In genomic region chr11:64249563-64250405, GRCh38 we compare ENCODE assay signal across 16 cellular contexts. TPM values are rescaled to one million over a fixed set of nuclear protein-coding genes. Genes with fewer than 3 reads are reported as not detected.
DNase-seq lines count a peak whose midpoint lies in the region; FAIRE-seq and TF ChIP-seq lines count a peak whose summit lies in the region.
"Had no signal": no experiment of that assay in that cellular context is flagged by ENCODE, and none has a peak within 500 bp of the region (broad histone marks: within the 10 kb centered on the region; RNA-seq: fewer than 3 reads in every experiment).

No MANE protein-coding gene starts in this region.

- peaks cover 20% of the 10 kb centered on the region for H3K23me2 ChIP-seq in H1 (ENCODE audit: low read depth, low read length)

- TF ChIP-seq EP300 in H1 (IDR thresholded peaks at IDR 0.05; ENCODE audit: borderline replicate concordance in 1 of 2, low read depth in 2 of 2, low read length in 2 of 2): peak in 1 of 2 experiments; percentile 60; a peak in 1 of 3 replicates

- H4K20me1 ChIP-seq in H1 (replicated peaks in 1 of 2; ENCODE audit: control insufficient read depth in 1 of 2, insufficient read depth in 2 of 2, low read length in 2 of 2) (peaks cover 6 to 15% of the 10 kb centered on the region in 2 experiments), neural progenitor cell (ENCODE audit: low read depth) (peaks cover 33% of the 10 kb centered on the region)

- H4K8ac ChIP-seq in H1 (ENCODE audit: extremely low read depth, insufficient read depth, low read length): no peak overlapping the region

- H3F3A ChIP-seq in neural progenitor cell (ENCODE audit: low read depth): peaks cover 49% of the 10 kb centered on the region

- no peaks in the 10 kb centered on the region for H3K27me3 Mint-ChIP-seq in activated CD4-positive, alpha-beta T cell treated with anti-CD3 and anti-CD28 coated beads, Interleukin-2, amount 10 ng/mL, durations not matched to agents 7 days and 5 days
- H3K27me3 Mint-ChIP-seq in neural progenitor cell (ENCODE audit: insufficient read depth, low read depth): peaks cover 15% of the 10 kb centered on the region

- no peak for TF ChIP-seq RAD21 in H1 (IDR thresholded peaks at IDR 0.05 in 1 of 2, conservative IDR thresholded peaks at IDR 0.05 in 1 of 2; ENCODE audit: low read depth in 2 of 2, low read length in 2 of 2)

- POLR2A ChIA-PET in activated CD4-positive, alpha-beta T cell treated with anti-CD3 and anti-CD28 coated beads, Interleukin-2, amount 10 ng/mL, durations not matched to agents 7 days and 5 days (lab: Charles Lee): no interaction called here
- POLR2A ChIA-PET in H1 (lab: Charles Lee; ENCODE audit: partially characterized antibody): interaction anchor here (0.6 to 13.1 kb wide), 20 partner anchors 7 to 271 kb away, joined by 3 to 352 read pairs (median 6); partner anchors contain the start of genes BAD, DNAJC4, ESRRA and FKBP2

- intact Hi-C loops in head of caudate nucleus (cut with DNase I): no loop called here

- CTCF ChIA-PET in activated CD4-positive, alpha-beta T cell treated with anti-CD3 and anti-CD28 coated beads, Interleukin-2, amount 10 ng/mL, durations not matched to agents 7 days and 5 days (lab: Charles Lee): interaction anchor here (0.6 to 11.3 kb wide), 17 partner anchors 9 to 389 kb away, joined by 3 to 162 read pairs (median 5); partner anchors contain the start of genes BAD, CATSPERZ and FKBP2
- CTCF ChIA-PET in H1 (lab: Charles Lee; ENCODE audit: partially characterized antibody): interaction anchor here (0.5 to 10.0 kb wide), 20 partner anchors 12 to 403 kb away, joined by 3 to 102 read pairs (median 6); partner anchors contain the start of genes CATSPERZ, FERMT3, NUDT22 and PRDX5

- peak overlapping the region; percentile 48 for H3K56ac ChIP-seq in H1 (replicated peaks; ENCODE audit: insufficient read length, low read depth, low read length)

- peaks cover 29% of the 10 kb centered on the region for H3K4me1 Mint-ChIP-seq in activated CD4-positive, alpha-beta T cell treated with anti-CD3 and anti-CD28 coated beads, Interleukin-2, amount 10 ng/mL, durations not matched to agents 7 days and 5 days
- peaks cover 45% of the 10 kb centered on the region for H3K4me1 Mint-ChIP-seq in neural progenitor cell

- H3K9me3 Mint-ChIP-seq in activated CD4-positive, alpha-beta T cell treated with anti-CD3 and anti-CD28 coated beads, Interleukin-2, amount 10 ng/mL, durations not matched to agents 7 days and 5 days: no peaks in the 10 kb centered on the region
- no peaks in the 10 kb centered on the region for H3K9me3 Mint-ChIP-seq in neural progenitor cell
- H3K9me3 Mint-ChIP-seq: HFFc6 had no signal

- H3K4me3 ChIP-seq in NT2/D1 (ENCODE audit: insufficient read length, low read depth) (no peak overlapping the region), H1 (ENCODE audit: extremely low read depth in 1 of 4, insufficient read depth in 2 of 4, low read depth in 3 of 4, low read length in 4 of 4) (peak overlapping the region in 3 of 4 experiments; percentile 8 to 63 (median 46); a peak in 6 of 8 replicates), neural progenitor cell (peak overlapping the region; percentile 80)

- H3K4me1 ChIP-seq in NT2/D1 (ENCODE audit: insufficient read depth, insufficient read length): peaks cover 40% of the 10 kb centered on the region
- H3K4me1 ChIP-seq in H1 (replicated peaks in 1 of 4; ENCODE audit: control insufficient read depth in 3 of 4, insufficient read depth in 4 of 4, low read length in 3 of 4): peaks cover 0 to 47% (median 35%) of the 10 kb centered on the region in 4 experiments; a peak in 6 of 7 replicates
- H3K4me1 ChIP-seq in neural progenitor cell: peaks cover 41% of the 10 kb centered on the region

- peak overlapping the region; percentile 92; the same call in 1 of the 2 replicates for H2AK5ac ChIP-seq in H1 (ENCODE audit: low read depth, low read length)

- no peak for DNase-seq in activated CD4-positive, alpha-beta T cell treated with anti-CD3 and anti-CD28 coated beads, Interleukin-2, amount 10 ng/mL, durations not matched to agents 7 days and 5 days
- DNase-seq in activated CD4-positive, alpha-beta T cell treated with anti-CD3 and anti-CD28 coated beads for 4 hours: no peak
- DNase-seq in NT2/D1 (ENCODE audit: low read depth, low spot score) (peak; percentile 92), H1 (ENCODE audit: low read depth in 1 of 2, low spot score in 2 of 2) (peak in 1 of 2 experiments; percentile 65), neural progenitor cell (ENCODE audit: low spot score) (no peak), SK-N-DZ (ENCODE audit: low spot score) (no peak), head of caudate nucleus (no peak), nucleus accumbens (lab: John Stamatoyannopoulos, UW) (no peak)
- DNase-seq: ACHN; anterior cingulate cortex; DMS79 treated with DMSO at 0.1 percent for 48 hours; effector CD8-positive, alpha-beta T cell; gastrocnemius medialis; HFFc6; left cardiac atrium; stimulated activated CD4-positive, alpha-beta T cell treated with anti-CD3 and anti-CD28 coated beads, Interleukin-15, amount 100 ng/mL, for 24 hours had no signal

- H3K14ac ChIP-seq in H1 (ENCODE audit: insufficient read length): peak overlapping the region; percentile 16

- H3K36me3 ChIP-seq in NT2/D1 (ENCODE audit: insufficient read depth, insufficient read length, low read length) (peaks cover 31% of the 10 kb centered on the region), H1 (ENCODE audit: control insufficient read depth in 2 of 4, insufficient read depth in 4 of 4, low read length in 3 of 4) (peaks cover 0 to 8% (median 3%) of the 10 kb centered on the region in 4 experiments; a peak in 5 of 8 replicates), neural progenitor cell (no peaks in the 10 kb centered on the region)
- H3K36me3 ChIP-seq: gastrocnemius medialis had no signal

- peak overlapping the region; percentile 93 for H2BK15ac ChIP-seq in H1 (ENCODE audit: low read length)

- peaks cover 9% of the 10 kb centered on the region for H3K79me1 ChIP-seq in H1 (ENCODE audit: low read depth, low read length)

- peak overlapping the region; percentile 99; the same call in 1 of the 2 replicates for H2BK12ac ChIP-seq in H1 (ENCODE audit: low read depth, low read length)

- H2BK20ac ChIP-seq in H1 (ENCODE audit: low read length): peak overlapping the region; percentile 88

- H3K79me2 ChIP-seq in H1 (ENCODE audit: control insufficient read depth in 1 of 2, insufficient read depth in 2 of 2, low read length in 2 of 2) (peaks cover 6 to 38% of the 10 kb centered on the region in 2 experiments; a peak in 3 of 4 replicates), neural progenitor cell (ENCODE audit: low read depth) (peaks cover 25% of the 10 kb centered on the region)

- peak overlapping the region; percentile 88; the same call in 1 of the 2 replicates for H2BK5ac ChIP-seq in H1 (ENCODE audit: low read depth, low read length)

- H4K91ac ChIP-seq in H1 (replicated peaks; ENCODE audit: insufficient read length, low read length): peak overlapping the region; percentile 90

- H3K4me2 ChIP-seq in H1 (ENCODE audit: insufficient read depth in 1 of 2, low read depth in 2 of 2, low read length in 2 of 2): peak overlapping the region; percentile 73 to 99
- H3K4me2 ChIP-seq in neural progenitor cell: peak overlapping the region; percentile 92

- no peaks in the 10 kb centered on the region for H3K27me3 ChIP-seq in NT2/D1 (ENCODE audit: insufficient read depth, insufficient read length)
- no peaks in the 10 kb centered on the region for H3K27me3 ChIP-seq in H1 (replicated peaks in 1 of 4; ENCODE audit: control insufficient read depth in 3 of 4, extremely low read depth in 1 of 4, insufficient read depth in 3 of 4, low read length in 3 of 4)
- H3K27me3 ChIP-seq in neural progenitor cell: peaks cover 6% of the 10 kb centered on the region
- H3K27me3 ChIP-seq: gastrocnemius medialis had no signal

- peak in 1 of 2 experiments; percentile 40; a peak in 2 of 3 replicates for TF ChIP-seq POLR2A in H1 (IDR thresholded peaks at IDR 0.05; ENCODE audit: control extremely low read depth in 1 of 2, low read depth in 2 of 2, low read length in 2 of 2)

- peak overlapping the region; percentile 11 for H4K5ac ChIP-seq in H1 (ENCODE audit: insufficient read length, low read depth, low read length)

- H3K9me3 ChIP-seq in NT2/D1 (ENCODE audit: insufficient read depth, low read length): no peaks in the 10 kb centered on the region
- H3K9me3 ChIP-seq in H1 (ENCODE audit: insufficient read depth in 2 of 2, low read depth in 1 of 2, low read length in 1 of 2): no peaks in the 10 kb centered on the region
- no peaks in the 10 kb centered on the region for H3K9me3 ChIP-seq in neural progenitor cell (ENCODE audit: low read depth)
- H3K9me3 ChIP-seq: gastrocnemius medialis had no signal

- peak overlapping the region; percentile 30 for H3K4me3 Mint-ChIP-seq in activated CD4-positive, alpha-beta T cell treated with anti-CD3 and anti-CD28 coated beads, Interleukin-2, amount 10 ng/mL, durations not matched to agents 7 days and 5 days
- H3K4me3 Mint-ChIP-seq in neural progenitor cell: peak overlapping the region; percentile 89

- H3K18ac ChIP-seq in H1 (ENCODE audit: extremely low read depth, low read length): peak overlapping the region; percentile 98

- H3K36me3 Mint-ChIP-seq in activated CD4-positive, alpha-beta T cell treated with anti-CD3 and anti-CD28 coated beads, Interleukin-2, amount 10 ng/mL, durations not matched to agents 7 days and 5 days (ENCODE audit: low read depth): no peaks in the 10 kb centered on the region
- peaks cover 4% of the 10 kb centered on the region for H3K36me3 Mint-ChIP-seq in neural progenitor cell

- no peak overlapping the region for H3K27ac Mint-ChIP-seq in activated CD4-positive, alpha-beta T cell treated with anti-CD3 and anti-CD28 coated beads, Interleukin-2, amount 10 ng/mL, durations not matched to agents 7 days and 5 days
- H3K27ac Mint-ChIP-seq in neural progenitor cell: no peak overlapping the region
- H3K27ac Mint-ChIP-seq: HFFc6 had no signal

- H3K23ac ChIP-seq in H1 (ENCODE audit: insufficient read length): no peak overlapping the region

- FAIRE-seq in H1 (lab: Jason Lieb, UNC): no peak

- peak overlapping the region; percentile 81 for H2BK120ac ChIP-seq in H1 (replicated peaks; ENCODE audit: low read depth, low read length)

- peak overlapping the region; percentile 25 for H3K4ac ChIP-seq in H1 (replicated peaks; ENCODE audit: insufficient read length, low read depth, low read length)

- H3K9ac ChIP-seq in NT2/D1 (ENCODE audit: insufficient read length, low read depth) (peak overlapping the region; percentile 90), H1 (replicated peaks in 1 of 4; ENCODE audit: extremely low read depth in 1 of 4, low read depth in 3 of 4, low read length in 3 of 4) (peak overlapping the region in 2 of 4 experiments; percentile 38 to 42; a peak in 2 of 7 replicates), neural progenitor cell (no peak overlapping the region)

- 52% methylated on average over 8 of the region's 8 CpGs; no CpG with 5 or more reads in 1 of the 2 experiments for WGBS in H1 (ENCODE audit: extremely low coverage in 1 of 2, insufficient coverage in 1 of 2, insufficient read length in 1 of 2, insufficient replicate concordance in 2 of 2, low coverage in 1 of 2, low lambda C conversion rate in 2 of 2, missing lambda C conversion rate in 1 of 2), 2 experiments

- TF ChIP-seq CTCF in H1 (IDR thresholded peaks at IDR 0.05; ENCODE audit: control extremely low read depth in 1 of 3, insufficient read depth in 1 of 3, low read depth in 1 of 3, low read length in 3 of 3) (peak in 1 of 3 experiments; percentile 4; a peak in 1 of 4 replicates), neural progenitor cell (IDR thresholded peaks at IDR 0.05) (no peak)

- H3K27ac ChIP-seq in H1 (ENCODE audit: low read depth, low read length) (peak overlapping the region; percentile 70; the same call in 1 of the 2 replicates), neural progenitor cell (no peak overlapping the region)

- H2AFZ ChIP-seq in H1 (ENCODE audit: low read length): no peak overlapping the region
- H2AFZ ChIP-seq in neural progenitor cell (replicated peaks): no peak overlapping the region

RNA-seq across cellular contexts. Expression of gene PLCB3, which starts 1.5 kb away (rescaled TPM):
- total RNA-seq in activated CD4-positive, alpha-beta T cell treated with anti-CD3 and anti-CD28 coated beads, Interleukin-2, amount 10 ng/mL, durations not matched to agents 7 days and 5 days: 10 to 100 TPM; 11.6 to 12.4 TPM
- total RNA-seq in H1 (2021; fragmentation: NEBNext Ultra II Directional; extraction: Animal tissue kit (Norgen Biotek cat#: 25700)): 104 TPM in 2 replicates
- 47.2 and 70.6 TPM in 2 replicates for polyA plus RNA-seq in H1 (2011; rRNA removed)
- 48.7 TPM for polyA plus RNA-seq in H1 (2011; cell fraction: cytosol; rRNA removed)
- polyA plus RNA-seq in H1 (2011; cell fraction: nucleus; rRNA removed): 134 TPM
- 50.8 to 85.0 TPM (median 76.3 TPM) in 4 replicates for polyA plus RNA-seq in H1 (2012, experiment 1 of 2)
- 54.3 TPM for polyA plus RNA-seq in H1 (2012, experiment 2 of 2)
- polyA plus RNA-seq in H1 (2013, experiment 1 of 2): 54.2 TPM
- 53.1 TPM for polyA plus RNA-seq in H1 (2013, experiment 2 of 2)
- 51.4 and 51.5 TPM in 2 replicates for polyA minus RNA-seq in H1 (2011; rRNA and poly(A)+ RNA removed)
- 50.2 TPM for polyA minus RNA-seq in H1 (2011; cell fraction: cytosol; rRNA and poly(A)+ RNA removed)
- polyA minus RNA-seq in H1 (2011; cell fraction: nucleus; rRNA and poly(A)+ RNA removed): 42.7 TPM
- 15.6 and 43.4 TPM in 2 replicates for total RNA-seq in neural progenitor cell (ENCODE audit: low replicate concordance)
- polyA plus RNA-seq in SK-N-DZ (2014; cell fraction: cytosol; rRNA removed): 22.7 and 25.9 TPM in 2 replicates
- 42.9 and 51.1 TPM in 2 replicates for polyA plus RNA-seq in SK-N-DZ (2014; cell fraction: nucleus; rRNA removed)

RNA-seq across cellular contexts. Expression of gene PPP1R14B, which starts 3.0 kb away (rescaled TPM):
- total RNA-seq in activated CD4-positive, alpha-beta T cell treated with anti-CD3 and anti-CD28 coated beads, Interleukin-2, amount 10 ng/mL, durations not matched to agents 7 days and 5 days: 10 to 100 TPM; 81.1 to 86.0 TPM
- total RNA-seq in H1 (2021; fragmentation: NEBNext Ultra II Directional; extraction: Animal tissue kit (Norgen Biotek cat#: 25700)): 418 and 419 TPM in 2 replicates
- polyA plus RNA-seq in H1 (2011; rRNA removed): 265 and 351 TPM in 2 replicates
- 355 TPM for polyA plus RNA-seq in H1 (2011; cell fraction: cytosol; rRNA removed)
- polyA plus RNA-seq in H1 (2011; cell fraction: nucleus; rRNA removed): 372 TPM
- polyA plus RNA-seq in H1 (2012, experiment 1 of 2): 364 to 529 TPM (median 400 TPM) in 4 replicates
- polyA plus RNA-seq in H1 (2012, experiment 2 of 2): 509 TPM
- 524 TPM for polyA plus RNA-seq in H1 (2013, experiment 1 of 2)
- 516 TPM for polyA plus RNA-seq in H1 (2013, experiment 2 of 2)
- 47.0 and 71.7 TPM in 2 replicates for polyA minus RNA-seq in H1 (2011; rRNA and poly(A)+ RNA removed)
- polyA minus RNA-seq in H1 (2011; cell fraction: cytosol; rRNA and poly(A)+ RNA removed): 102 TPM
- 71.7 TPM for polyA minus RNA-seq in H1 (2011; cell fraction: nucleus; rRNA and poly(A)+ RNA removed)
- 107 and 167 TPM in 2 replicates for total RNA-seq in neural progenitor cell (ENCODE audit: low replicate concordance)
- polyA plus RNA-seq in SK-N-DZ (2014; cell fraction: cytosol; rRNA removed): 338 and 347 TPM in 2 replicates
- polyA plus RNA-seq in SK-N-DZ (2014; cell fraction: nucleus; rRNA removed): 276 and 390 TPM in 2 replicates

RNA-seq across cellular contexts. Expression of gene FKBP2, which starts 8.9 kb away (rescaled TPM):
- 10 to 100 TPM; 21.9 to 24.8 TPM for total RNA-seq in activated CD4-positive, alpha-beta T cell treated with anti-CD3 and anti-CD28 coated beads, Interleukin-2, amount 10 ng/mL, durations not matched to agents 7 days and 5 days
- 41.7 and 43.2 TPM in 2 replicates for total RNA-seq in H1 (2021; fragmentation: NEBNext Ultra II Directional; extraction: Animal tissue kit (Norgen Biotek cat#: 25700))
- polyA plus RNA-seq in H1 (2011; rRNA removed): 52.5 and 67.3 TPM in 2 replicates
- 68.9 TPM for polyA plus RNA-seq in H1 (2011; cell fraction: cytosol; rRNA removed)
- 41.9 TPM for polyA plus RNA-seq in H1 (2011; cell fraction: nucleus; rRNA removed)
- polyA plus RNA-seq in H1 (2012, experiment 1 of 2): 82.9 to 116 TPM (median 94.9 TPM) in 4 replicates
- 63.5 TPM for polyA plus RNA-seq in H1 (2012, experiment 2 of 2)
- polyA plus RNA-seq in H1 (2013, experiment 1 of 2): 59.3 TPM
- 69.6 TPM for polyA plus RNA-seq in H1 (2013, experiment 2 of 2)
- 10.7 and 10.8 TPM in 2 replicates for polyA minus RNA-seq in H1 (2011; rRNA and poly(A)+ RNA removed)
- polyA minus RNA-seq in H1 (2011; cell fraction: cytosol; rRNA and poly(A)+ RNA removed): 26.5 TPM
- polyA minus RNA-seq in H1 (2011; cell fraction: nucleus; rRNA and poly(A)+ RNA removed): 14.5 TPM
- total RNA-seq in neural progenitor cell (ENCODE audit: low replicate concordance): 5.3 and 25.1 TPM in 2 replicates
- polyA plus RNA-seq in SK-N-DZ (2014; cell fraction: cytosol; rRNA removed): 24.6 and 56.9 TPM in 2 replicates
- polyA plus RNA-seq in SK-N-DZ (2014; cell fraction: nucleus; rRNA removed): 27.8 and 42.6 TPM in 2 replicates

RNA-seq across cellular contexts. Expression of gene VEGFB, which starts 15.4 kb away (rescaled TPM):
- total RNA-seq in activated CD4-positive, alpha-beta T cell treated with anti-CD3 and anti-CD28 coated beads, Interleukin-2, amount 10 ng/mL, durations not matched to agents 7 days and 5 days: 10 to 100 TPM; 51.1 to 60.3 TPM
- 46.1 and 49.6 TPM in 2 replicates for total RNA-seq in H1 (2021; fragmentation: NEBNext Ultra II Directional; extraction: Animal tissue kit (Norgen Biotek cat#: 25700))
- 9.3 and 11.4 TPM in 2 replicates for polyA plus RNA-seq in H1 (2011; rRNA removed)
- 8.7 TPM for polyA plus RNA-seq in H1 (2011; cell fraction: cytosol; rRNA removed)
- 14.7 TPM for polyA plus RNA-seq in H1 (2011; cell fraction: nucleus; rRNA removed)
- polyA plus RNA-seq in H1 (2012, experiment 1 of 2): 43.8 to 51.1 TPM (median 49.1 TPM) in 4 replicates
- 70.8 TPM for polyA plus RNA-seq in H1 (2012, experiment 2 of 2)
- 32.6 TPM for polyA plus RNA-seq in H1 (2013, experiment 1 of 2)
- polyA plus RNA-seq in H1 (2013, experiment 2 of 2): 31.8 TPM
- 2.2 and 6.1 TPM in 2 replicates for polyA minus RNA-seq in H1 (2011; rRNA and poly(A)+ RNA removed)
- 9.4 TPM for polyA minus RNA-seq in H1 (2011; cell fraction: cytosol; rRNA and poly(A)+ RNA removed)
- 6.5 TPM for polyA minus RNA-seq in H1 (2011; cell fraction: nucleus; rRNA and poly(A)+ RNA removed)
- total RNA-seq in neural progenitor cell (ENCODE audit: low replicate concordance): 2.3 and 6.8 TPM in 2 replicates
- 25.6 and 51.1 TPM in 2 replicates for polyA plus RNA-seq in SK-N-DZ (2014; cell fraction: cytosol; rRNA removed)
- 46.0 and 61.0 TPM in 2 replicates for polyA plus RNA-seq in SK-N-DZ (2014; cell fraction: nucleus; rRNA removed)

RNA-seq across cellular contexts. Expression of gene DNAJC4, which starts 19.4 kb away (rescaled TPM):
- 10 to 100 TPM; 39.5 to 40.5 TPM for total RNA-seq in activated CD4-positive, alpha-beta T cell treated with anti-CD3 and anti-CD28 coated beads, Interleukin-2, amount 10 ng/mL, durations not matched to agents 7 days and 5 days
- 14.6 and 17.8 TPM in 2 replicates for total RNA-seq in H1 (2021; fragmentation: NEBNext Ultra II Directional; extraction: Animal tissue kit (Norgen Biotek cat#: 25700))
- polyA plus RNA-seq in H1 (2011; rRNA removed): 31.0 and 34.0 TPM in 2 replicates
- polyA plus RNA-seq in H1 (2011; cell fraction: cytosol; rRNA removed): 25.0 TPM
- 66.8 TPM for polyA plus RNA-seq in H1 (2011; cell fraction: nucleus; rRNA removed)
- 25.2 to 30.5 TPM (median 27.3 TPM) in 4 replicates for polyA plus RNA-seq in H1 (2012, experiment 1 of 2)
- polyA plus RNA-seq in H1 (2012, experiment 2 of 2): 22.9 TPM
- 25.9 TPM for polyA plus RNA-seq in H1 (2013, experiment 1 of 2)
- polyA plus RNA-seq in H1 (2013, experiment 2 of 2): 23.8 TPM
- polyA minus RNA-seq in H1 (2011; rRNA and poly(A)+ RNA removed): 8.7 and 13.7 TPM in 2 replicates
- 10.3 TPM for polyA minus RNA-seq in H1 (2011; cell fraction: cytosol; rRNA and poly(A)+ RNA removed)
- 7.9 TPM for polyA minus RNA-seq in H1 (2011; cell fraction: nucleus; rRNA and poly(A)+ RNA removed)
- total RNA-seq in neural progenitor cell (ENCODE audit: low replicate concordance): 3.9 and 18.1 TPM in 2 replicates
- polyA plus RNA-seq in SK-N-DZ (2014; cell fraction: cytosol; rRNA removed): 5.3 and 6.5 TPM in 2 replicates
- polyA plus RNA-seq in SK-N-DZ (2014; cell fraction: nucleus; rRNA removed): 18.0 and 22.5 TPM in 2 replicates
